7 cellular contexts compared by ENCODE assay signal in genomic region chr12:109891731-109892130, GRCh38. TPM values are rescaled to one million over a fixed set of nuclear protein-coding genes. Genes with fewer than 3 reads are reported as not detected.
"Had no signal": no experiment of that assay in that cellular context is flagged by ENCODE, and none has a peak within 500 bp of the region (broad histone marks: within the 10 kb centered on the region; RNA-seq: fewer than 3 reads in every experiment).

No MANE protein-coding gene starts in this region.

RNA-seq across cellular contexts. Expression of gene TRPV4, which starts 58.5 kb away (rescaled TPM):
- total RNA-seq: activated CD4-positive, alpha-beta memory T cell treated with anti-CD3 and anti-CD28 coated beads, Interleukin-2, amount 10 ng/mL, durations not matched to agents 7 days and 5 days; activated CD8-positive, alpha-beta memory T cell treated with anti-CD3 and anti-CD28 coated beads for 36 hours; activated naive CD4-positive, alpha-beta T cell treated with anti-CD3 and anti-CD28 coated beads, Interleukin-2, amount 50 U/mL, for 72 hours; activated T-cell treated with anti-CD3 and anti-CD28 coated beads, Interleukin-2, amount 50 U/mL, for 72 hours; activated T-helper 2 cell treated with anti-CD3 and anti-CD28 coated beads, Interferon-gamma antibody, Interleukin-2, Interleukin-4, amounts not matched to agents 10 μg/mL and 5 μg/mL and 100 μg/mL, durations not matched to agents 14 hours and 24 hours and 36 hours; NCI-H460; T-cell had no signal
